Comparison of ENCODE assay signal across 1 cellular context in the genomic region with DNA sequence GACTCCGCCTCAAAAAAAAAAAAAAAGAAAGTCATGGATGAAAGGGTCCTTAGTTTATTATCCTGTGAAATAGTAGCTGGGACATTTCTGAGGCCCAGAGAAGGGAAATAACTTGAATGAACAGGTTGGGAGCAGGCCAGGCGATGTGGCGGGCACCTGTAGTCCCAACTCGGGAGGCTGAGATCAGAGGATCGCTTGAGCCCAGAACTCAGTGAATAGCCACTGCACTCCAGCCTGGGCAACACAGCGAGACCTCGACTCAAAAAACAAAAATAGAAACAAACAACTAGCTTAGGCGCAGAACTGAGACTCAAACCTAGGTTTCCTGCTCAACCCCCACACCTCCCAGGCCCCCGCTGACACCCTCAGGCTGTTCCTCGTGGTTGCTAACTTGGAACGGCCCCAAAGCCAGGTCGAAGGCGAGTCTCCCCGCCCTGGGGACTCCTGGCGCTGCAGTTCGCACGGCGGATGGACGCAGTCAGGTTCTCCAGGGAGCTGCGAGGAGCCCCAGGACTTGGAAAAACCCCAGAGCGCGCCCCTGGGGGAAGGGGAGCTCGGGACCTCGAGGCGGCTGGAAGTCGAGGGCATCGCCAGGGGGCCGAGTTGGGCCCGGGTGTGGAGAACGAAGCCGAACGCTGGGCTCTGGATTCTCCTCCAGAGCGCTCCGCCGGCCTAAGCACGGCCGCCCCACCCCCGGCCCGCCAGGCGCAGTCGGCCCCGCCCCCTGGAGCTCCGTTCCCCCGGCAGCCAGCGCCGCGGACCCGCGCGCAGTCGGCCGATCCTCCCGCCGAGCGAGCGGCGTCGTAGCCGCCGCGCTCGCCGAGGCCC.
TF ChIP-seq lines count a peak whose summit lies in the region.

A gene with protein sequence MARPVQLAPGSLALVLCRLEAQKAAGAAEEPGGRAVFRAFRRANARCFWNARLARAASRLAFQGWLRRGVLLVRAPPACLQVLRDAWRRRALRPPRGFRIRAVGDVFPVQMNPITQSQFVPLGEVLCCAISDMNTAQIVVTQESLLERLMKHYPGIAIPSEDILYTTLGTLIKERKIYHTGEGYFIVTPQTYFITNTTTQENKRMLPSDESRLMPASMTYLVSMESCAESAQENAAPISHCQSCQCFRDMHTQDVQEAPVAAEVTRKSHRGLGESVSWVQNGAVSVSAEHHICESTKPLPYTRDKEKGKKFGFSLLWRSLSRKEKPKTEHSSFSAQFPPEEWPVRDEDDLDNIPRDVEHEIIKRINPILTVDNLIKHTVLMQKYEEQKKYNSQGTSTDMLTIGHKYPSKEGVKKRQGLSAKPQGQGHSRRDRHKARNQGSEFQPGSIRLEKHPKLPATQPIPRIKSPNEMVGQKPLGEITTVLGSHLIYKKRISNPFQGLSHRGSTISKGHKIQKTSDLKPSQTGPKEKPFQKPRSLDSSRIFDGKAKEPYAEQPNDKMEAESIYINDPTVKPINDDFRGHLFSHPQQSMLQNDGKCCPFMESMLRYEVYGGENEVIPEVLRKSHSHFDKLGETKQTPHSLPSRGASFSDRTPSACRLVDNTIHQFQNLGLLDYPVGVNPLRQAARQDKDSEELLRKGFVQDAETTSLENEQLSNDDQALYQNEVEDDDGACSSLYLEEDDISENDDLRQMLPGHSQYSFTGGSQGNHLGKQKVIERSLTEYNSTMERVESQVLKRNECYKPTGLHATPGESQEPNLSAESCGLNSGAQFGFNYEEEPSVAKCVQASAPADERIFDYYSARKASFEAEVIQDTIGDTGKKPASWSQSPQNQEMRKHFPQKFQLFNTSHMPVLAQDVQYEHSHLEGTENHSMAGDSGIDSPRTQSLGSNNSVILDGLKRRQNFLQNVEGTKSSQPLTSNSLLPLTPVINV (plus strand): TSS at position 768 of the 828 bp plus-strand sequence. CDS start 93 bp downstream, outside the sequence.

TF ChIP-seq in K562, 482 proteins besides CTCF, POLR2A, EP300 and RAD21 (continues in another document):
- TF ChIP-seq NFIC (IDR thresholded peaks at IDR 0.05) (peak; percentile 77), KDM5B (IDR thresholded peaks at IDR 0.05; ENCODE audit: insufficient replicate concordance, low read depth, low read length) (peak; percentile 52), MYC (IDR thresholded peaks at IDR 0.05; ENCODE audit: low read depth, low read length) (0 out of 2 replicates have a peak, but pooled peaks have one; percentile 12), MYC (CRISPR knock-in tag; IDR thresholded peaks at IDR 0.05; ENCODE audit: borderline replicate concordance, low read depth) (0 out of 2 replicates have a peak, but pooled peaks have one; percentile 35), NR2F6 (CRISPR knock-in tag; IDR thresholded peaks at IDR 0.05) (no peak), BRCA1 (IDR thresholded peaks at IDR 0.05) (no peak), BRCA1 (CRISPR knock-in tag; IDR thresholded peaks at IDR 0.05) (no peak), KDM2B (CRISPR knock-in tag; IDR thresholded peaks at IDR 0.05) (peak; percentile 95), POU5F1 (IDR thresholded peaks at IDR 0.05; ENCODE audit: borderline replicate concordance, low read depth, low read length, partially characterized antibody) (no peak), ZNF133 (CRISPR knock-in tag; IDR thresholded peaks at IDR 0.05) (no peak), CTBP1 (IDR thresholded peaks at IDR 0.05; ENCODE audit: borderline replicate concordance) (peak; percentile 82), DIDO1 (tag; IDR thresholded peaks at IDR 0.05; ENCODE audit: low read depth) (peak; percentile 20; the same call in 1 of the 2 replicates), HDAC1 (IDR thresholded peaks at IDR 0.05) (peak in 1 of 2 experiments; percentile 40; a peak in 1 of 4 replicates), ZNF253 (CRISPR knock-in tag; conservative IDR thresholded peaks at IDR 0.05) (no peak), SNRNP70 (optimal IDR thresholded peaks at IDR 0.05; ENCODE audit: low read depth, low read length) (no peak), MCM2 (IDR thresholded peaks at IDR 0.05; ENCODE audit: low read depth) (no peak), GATAD2B (IDR thresholded peaks at IDR 0.05; ENCODE audit: borderline replicate concordance) (no peak), MAFG (tag; conservative IDR thresholded peaks at IDR 0.05) (no peak), EP400 (IDR thresholded peaks at IDR 0.05) (0 out of 2 replicates have a peak, but pooled peaks have one; percentile 34), PHF8 (IDR thresholded peaks at IDR 0.05; ENCODE audit: borderline replicate concordance, low read length) (peak; percentile 40), CBFA2T3 (IDR thresholded peaks at IDR 0.05) (no peak)
- TF ChIP-seq, protein P1, sequence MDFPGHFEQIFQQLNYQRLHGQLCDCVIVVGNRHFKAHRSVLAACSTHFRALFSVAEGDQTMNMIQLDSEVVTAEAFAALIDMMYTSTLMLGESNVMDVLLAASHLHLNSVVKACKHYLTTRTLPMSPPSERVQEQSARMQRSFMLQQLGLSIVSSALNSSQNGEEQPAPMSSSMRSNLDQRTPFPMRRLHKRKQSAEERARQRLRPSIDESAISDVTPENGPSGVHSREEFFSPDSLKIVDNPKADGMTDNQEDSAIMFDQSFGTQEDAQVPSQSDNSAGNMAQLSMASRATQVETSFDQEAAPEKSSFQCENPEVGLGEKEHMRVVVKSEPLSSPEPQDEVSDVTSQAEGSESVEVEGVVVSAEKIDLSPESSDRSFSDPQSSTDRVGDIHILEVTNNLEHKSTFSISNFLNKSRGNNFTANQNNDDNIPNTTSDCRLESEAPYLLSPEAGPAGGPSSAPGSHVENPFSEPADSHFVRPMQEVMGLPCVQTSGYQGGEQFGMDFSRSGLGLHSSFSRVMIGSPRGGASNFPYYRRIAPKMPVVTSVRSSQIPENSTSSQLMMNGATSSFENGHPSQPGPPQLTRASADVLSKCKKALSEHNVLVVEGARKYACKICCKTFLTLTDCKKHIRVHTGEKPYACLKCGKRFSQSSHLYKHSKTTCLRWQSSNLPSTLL (IDR thresholded peaks at IDR 0.05): 0 out of 2 replicates have a peak, but pooled peaks have one; percentile 24
- TF ChIP-seq, protein P2, sequence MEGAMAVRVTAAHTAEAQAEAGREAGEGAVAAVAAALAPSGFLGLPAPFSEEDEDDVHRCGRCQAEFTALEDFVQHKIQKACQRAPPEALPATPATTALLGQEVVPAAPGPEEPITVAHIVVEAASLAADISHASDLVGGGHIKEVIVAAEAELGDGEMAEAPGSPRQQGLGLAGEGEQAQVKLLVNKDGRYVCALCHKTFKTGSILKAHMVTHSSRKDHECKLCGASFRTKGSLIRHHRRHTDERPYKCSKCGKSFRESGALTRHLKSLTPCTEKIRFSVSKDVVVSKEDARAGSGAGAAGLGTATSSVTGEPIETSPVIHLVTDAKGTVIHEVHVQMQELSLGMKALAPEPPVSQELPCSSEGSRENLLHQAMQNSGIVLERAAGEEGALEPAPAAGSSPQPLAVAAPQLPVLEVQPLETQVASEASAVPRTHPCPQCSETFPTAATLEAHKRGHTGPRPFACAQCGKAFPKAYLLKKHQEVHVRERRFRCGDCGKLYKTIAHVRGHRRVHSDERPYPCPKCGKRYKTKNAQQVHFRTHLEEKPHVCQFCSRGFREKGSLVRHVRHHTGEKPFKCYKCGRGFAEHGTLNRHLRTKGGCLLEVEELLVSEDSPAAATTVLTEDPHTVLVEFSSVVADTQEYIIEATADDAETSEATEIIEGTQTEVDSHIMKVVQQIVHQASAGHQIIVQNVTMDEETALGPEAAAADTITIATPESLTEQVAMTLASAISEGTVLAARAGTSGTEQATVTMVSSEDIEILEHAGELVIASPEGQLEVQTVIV (CRISPR knock-in tag; IDR thresholded peaks at IDR 0.05; ENCODE audit: borderline replicate concordance): no peak
- TF ChIP-seq, protein P3, sequence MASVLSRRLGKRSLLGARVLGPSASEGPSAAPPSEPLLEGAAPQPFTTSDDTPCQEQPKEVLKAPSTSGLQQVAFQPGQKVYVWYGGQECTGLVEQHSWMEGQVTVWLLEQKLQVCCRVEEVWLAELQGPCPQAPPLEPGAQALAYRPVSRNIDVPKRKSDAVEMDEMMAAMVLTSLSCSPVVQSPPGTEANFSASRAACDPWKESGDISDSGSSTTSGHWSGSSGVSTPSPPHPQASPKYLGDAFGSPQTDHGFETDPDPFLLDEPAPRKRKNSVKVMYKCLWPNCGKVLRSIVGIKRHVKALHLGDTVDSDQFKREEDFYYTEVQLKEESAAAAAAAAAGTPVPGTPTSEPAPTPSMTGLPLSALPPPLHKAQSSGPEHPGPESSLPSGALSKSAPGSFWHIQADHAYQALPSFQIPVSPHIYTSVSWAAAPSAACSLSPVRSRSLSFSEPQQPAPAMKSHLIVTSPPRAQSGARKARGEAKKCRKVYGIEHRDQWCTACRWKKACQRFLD (CRISPR knock-in tag; IDR thresholded peaks at IDR 0.05): peak; percentile 24; the same call in 1 of the 2 replicates
- TF ChIP-seq, protein P4, sequence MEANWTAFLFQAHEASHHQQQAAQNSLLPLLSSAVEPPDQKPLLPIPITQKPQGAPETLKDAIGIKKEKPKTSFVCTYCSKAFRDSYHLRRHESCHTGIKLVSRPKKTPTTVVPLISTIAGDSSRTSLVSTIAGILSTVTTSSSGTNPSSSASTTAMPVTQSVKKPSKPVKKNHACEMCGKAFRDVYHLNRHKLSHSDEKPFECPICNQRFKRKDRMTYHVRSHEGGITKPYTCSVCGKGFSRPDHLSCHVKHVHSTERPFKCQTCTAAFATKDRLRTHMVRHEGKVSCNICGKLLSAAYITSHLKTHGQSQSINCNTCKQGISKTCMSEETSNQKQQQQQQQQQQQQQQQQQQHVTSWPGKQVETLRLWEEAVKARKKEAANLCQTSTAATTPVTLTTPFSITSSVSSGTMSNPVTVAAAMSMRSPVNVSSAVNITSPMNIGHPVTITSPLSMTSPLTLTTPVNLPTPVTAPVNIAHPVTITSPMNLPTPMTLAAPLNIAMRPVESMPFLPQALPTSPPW (CRISPR knock-in tag; IDR thresholded peaks at IDR 0.05): peak; percentile 46
- TF ChIP-seq, protein P5, sequence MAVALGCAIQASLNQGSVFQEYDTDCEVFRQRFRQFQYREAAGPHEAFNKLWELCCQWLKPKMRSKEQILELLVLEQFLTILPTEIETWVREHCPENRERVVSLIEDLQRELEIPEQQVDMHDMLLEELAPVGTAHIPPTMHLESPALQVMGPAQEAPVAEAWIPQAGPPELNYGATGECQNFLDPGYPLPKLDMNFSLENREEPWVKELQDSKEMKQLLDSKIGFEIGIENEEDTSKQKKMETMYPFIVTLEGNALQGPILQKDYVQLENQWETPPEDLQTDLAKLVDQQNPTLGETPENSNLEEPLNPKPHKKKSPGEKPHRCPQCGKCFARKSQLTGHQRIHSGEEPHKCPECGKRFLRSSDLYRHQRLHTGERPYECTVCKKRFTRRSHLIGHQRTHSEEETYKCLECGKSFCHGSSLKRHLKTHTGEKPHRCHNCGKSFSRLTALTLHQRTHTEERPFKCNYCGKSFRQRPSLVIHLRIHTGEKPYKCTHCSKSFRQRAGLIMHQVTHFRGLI (CRISPR knock-in tag; IDR thresholded peaks at IDR 0.05): no peak
- TF ChIP-seq, protein P6, sequence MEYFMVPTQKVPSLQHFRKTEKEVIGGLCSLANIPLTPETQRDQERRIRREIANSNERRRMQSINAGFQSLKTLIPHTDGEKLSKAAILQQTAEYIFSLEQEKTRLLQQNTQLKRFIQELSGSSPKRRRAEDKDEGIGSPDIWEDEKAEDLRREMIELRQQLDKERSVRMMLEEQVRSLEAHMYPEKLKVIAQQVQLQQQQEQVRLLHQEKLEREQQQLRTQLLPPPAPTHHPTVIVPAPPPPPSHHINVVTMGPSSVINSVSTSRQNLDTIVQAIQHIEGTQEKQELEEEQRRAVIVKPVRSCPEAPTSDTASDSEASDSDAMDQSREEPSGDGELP (CRISPR knock-in tag; IDR thresholded peaks at IDR 0.05; ENCODE audit: borderline replicate concordance): peak; percentile 40; the same call in 1 of the 2 replicates
